ENCODE assay signal across 8 cellular contexts in the genomic region with DNA sequence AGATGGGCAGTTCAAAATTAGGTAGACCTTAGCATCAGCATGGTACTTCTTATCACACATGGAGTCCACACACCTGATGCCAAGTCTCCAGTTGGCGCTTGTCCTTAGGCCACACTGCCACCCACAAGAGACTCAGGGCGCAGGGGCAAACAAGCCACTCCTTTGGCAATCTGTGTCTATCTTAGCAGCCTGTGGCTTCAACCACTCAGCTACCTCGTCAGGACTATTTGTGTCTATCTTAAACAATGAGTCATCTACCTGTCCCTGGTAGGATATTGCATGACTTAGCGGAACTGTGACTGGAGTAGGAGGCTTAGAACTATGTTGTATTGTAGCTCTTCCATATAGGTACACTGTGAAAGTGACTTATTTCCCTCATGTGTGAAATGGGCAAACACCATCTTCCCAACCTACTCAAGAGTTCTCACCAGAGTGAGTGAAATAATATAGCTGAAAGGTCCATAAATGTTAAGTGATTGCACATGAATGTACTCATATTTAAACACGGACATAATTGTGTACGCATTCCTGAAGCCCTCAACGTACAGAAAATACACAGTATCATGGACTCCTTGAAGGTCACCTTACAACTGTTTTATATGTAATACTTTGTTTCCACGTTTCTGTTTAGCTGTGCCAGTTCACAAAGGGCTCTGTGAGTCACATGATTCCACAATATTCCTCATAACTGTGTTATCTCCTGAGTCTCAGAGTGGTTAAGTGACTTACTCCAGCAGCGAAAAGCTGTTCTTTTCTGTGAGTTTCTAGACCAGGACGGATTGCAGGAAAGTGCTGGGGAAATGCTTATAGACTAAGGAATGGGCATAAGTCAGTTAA. TPM values are rescaled to one million over a fixed set of nuclear protein-coding genes. Genes with fewer than 3 reads are reported as not detected.
A peak's percentile ranks its signal among the peaks of the same experiment; 100 is the strongest.
DNase-seq lines count a peak whose midpoint lies in the region; ATAC-seq lines count a peak whose summit lies in the region.

No MANE protein-coding gene starts in this region.

- peak overlapping the region; percentile 90 to 94 (median 93) for H3K27ac Mint-ChIP-seq in CD4-positive, CD25-positive, alpha-beta regulatory T cell
- H3K27ac Mint-ChIP-seq in activated naive CD4-positive, alpha-beta T cell treated with anti-CD3 and anti-CD28 coated beads, Interleukin-2, amount 50 U/mL, for 72 hours = peak overlapping the region; percentile 92 to 97

- H3K4me1 ChIP-seq in CD4-positive, CD25-positive, alpha-beta regulatory T cell (ENCODE audit: control insufficient read depth, insufficient read depth, low read length, poor library complexity, severe bottlenecking) = peaks cover 30% of the 10 kb centered on the region

- peaks cover 23 to 50% (median 36%) of the 10 kb centered on the region in 4 donors for H3K4me1 Mint-ChIP-seq in CD4-positive, CD25-positive, alpha-beta regulatory T cell

- no peaks in the 10 kb centered on the region for H3K9me3 Mint-ChIP-seq in CD4-positive, CD25-positive, alpha-beta regulatory T cell
- H3K9me3 Mint-ChIP-seq in activated naive CD4-positive, alpha-beta T cell treated with anti-CD3 and anti-CD28 coated beads, Interleukin-2, amount 50 U/mL, for 72 hours = no peaks in the 10 kb centered on the region

- H3K27me3 Mint-ChIP-seq in CD4-positive, CD25-positive, alpha-beta regulatory T cell = no peaks in the 10 kb centered on the region

- peak overlapping the region; percentile 98 for H3K4me3 ChIP-seq in CD4-positive, CD25-positive, alpha-beta regulatory T cell (ENCODE audit: low read depth, low read length)
- H3K4me3 ChIP-seq in iPS-18c (ENCODE audit: insufficient read depth, low read depth, low read length) = peak overlapping the region; percentile 97

- H3K9me3 ChIP-seq in CD4-positive, CD25-positive, alpha-beta regulatory T cell (ENCODE audit: control insufficient read depth in 2 of 2, low read length in 2 of 2) = no peaks in the 10 kb centered on the region
- H3K9me3 ChIP-seq in KOPT-K1 (ENCODE audit: insufficient read depth, low read length, poor library complexity, severe bottlenecking) = no peaks in the 10 kb centered on the region
- H3K9me3 ChIP-seq in iPS-18c (ENCODE audit: control insufficient read depth, insufficient read depth, low read length) = no peaks in the 10 kb centered on the region

- H3K27me3 ChIP-seq in CD4-positive, CD25-positive, alpha-beta regulatory T cell (ENCODE audit: control insufficient read depth, insufficient read depth, low read length) = no peaks in the 10 kb centered on the region

- peaks cover 36% of the 10 kb centered on the region for H3K36me3 Mint-ChIP-seq in CD4-positive, CD25-positive, alpha-beta regulatory T cell
- peaks cover 45 to 52% of the 10 kb centered on the region in 2 donors for H3K36me3 Mint-ChIP-seq in activated naive CD4-positive, alpha-beta T cell treated with anti-CD3 and anti-CD28 coated beads, Interleukin-2, amount 50 U/mL, for 72 hours

- peak; percentile 25 to 50 for ATAC-seq in CD4-positive, CD25-positive, alpha-beta regulatory T cell (ENCODE audit: low read depth in 2 of 2)
- peak in 1 of 2 donors; percentile 52 for ATAC-seq in activated naive CD4-positive, alpha-beta T cell treated with anti-CD3 and anti-CD28 coated beads, Interleukin-2, amount 50 U/mL, for 72 hours
- ATAC-seq in GM21381 (IDR thresholded peaks at IDR 0.05; ENCODE audit: unreplicated experiment) = no peak

- H3K27ac ChIP-seq in CD4-positive, CD25-positive, alpha-beta regulatory T cell (ENCODE audit: insufficient read depth, low read length, poor library complexity, severe bottlenecking) = peak overlapping the region; percentile 81
- H3K27ac ChIP-seq in KOPT-K1 (ENCODE audit: low read depth, low read length, poor library complexity, severe bottlenecking) = peak overlapping the region; percentile 93

- peak in 1 of 3 donors; percentile 57 for DNase-seq in CD4-positive, CD25-positive, alpha-beta regulatory T cell
- DNase-seq in activated naive CD4-positive, alpha-beta T cell treated with anti-CD3 and anti-CD28 coated beads, Interleukin-2, amount 50 U/mL, for 72 hours (ENCODE audit: low spot score in 2 of 2) = no peak
- DNase-seq in stimulated activated CD4-positive, alpha-beta T cell treated with anti-CD3 and anti-CD28 coated beads, Interleukin-2, amount 100 ng/mL, for 4 hours (ENCODE audit: low read depth) = peak; percentile 35
- DNase-seq in NCI-H2081 treated with DMSO at 0.1 percent for 48 hours (lab: John Stamatoyannopoulos, UW) (no peak), NCI-H1105 treated with DMSO at 0.1 percent for 48 hours (lab: John Stamatoyannopoulos, UW) (no peak)

- H3K36me3 ChIP-seq in CD4-positive, CD25-positive, alpha-beta regulatory T cell (ENCODE audit: control insufficient read depth, insufficient read depth, low read length) = peaks cover 36% of the 10 kb centered on the region
- H3K36me3 ChIP-seq in KOPT-K1 (ENCODE audit: insufficient read depth, low read length) = peaks cover 47% of the 10 kb centered on the region

- H3K4me3 Mint-ChIP-seq in CD4-positive, CD25-positive, alpha-beta regulatory T cell = peak overlapping the region; percentile 96 to 99 (median 97)

RNA-seq across cellular contexts. Expression of a gene that starts 1.6 kb away (rescaled TPM):
- total RNA-seq in CD4-positive, CD25-positive, alpha-beta regulatory T cell = 23.5 TPM
- 10 to 100 TPM; 46.2 to 76.4 (median 59.4) TPM for polyA plus RNA-seq in CD4-positive, CD25-positive, alpha-beta regulatory T cell
- 10 to 100 TPM; 34.3 to 45.4 TPM for total RNA-seq in activated naive CD4-positive, alpha-beta T cell treated with anti-CD3 and anti-CD28 coated beads, Interleukin-2, amount 50 U/mL, for 72 hours
